In genomic region chr13:44989071-44989889, GRCh38 we compare ENCODE assay signal across 8 cellular contexts.
DNase-seq lines count a peak whose midpoint lies in the region; ATAC-seq and FAIRE-seq lines count a peak whose summit lies in the region.

Gene GPALPP1 (plus strand): TSS chr13:44989538. CDS start chr13:44989655, 117 bp downstream.
Gene NUFIP1 (minus strand): TSS chr13:44989471. CDS start chr13:44989436, 35 bp downstream.

- peak; percentile 90 for FAIRE-seq in islet of Langerhans (lab: Jason Lieb, UNC)

- ATAC-seq in GM18909 (IDR thresholded peaks at IDR 0.05; ENCODE audit: poor library complexity, unreplicated experiment) (peak; percentile 97), HG03159 (IDR thresholded peaks at IDR 0.05; ENCODE audit: unreplicated experiment) (peak; percentile 97)

- DNase-seq in AG08396 (ENCODE audit: low spot score) = peak; percentile 96
- peak; percentile 95 for DNase-seq in NCI-H226
- DNase-seq in activated CD4-positive, CD25-positive, alpha-beta regulatory T cell (lab: John Stamatoyannopoulos, UW) = peak; percentile 80 to 91 (median 83)
- peak; percentile 89 for DNase-seq in central memory CD4-positive, alpha-beta T cell
- peak; percentile 86 to 95 for DNase-seq in stimulated activated CD4-positive, alpha-beta T cell treated with anti-CD3 and anti-CD28 coated beads, Interleukin-12 subunit alpha, Interleukin-12 subunit beta, amount 100 ng/mL, for 24 hours (ENCODE audit: low read depth in 2 of 2)

Comparison
In these comparisons a context has a peak if more than half of its experiments do, and no peak if none do; other contexts are left out.
1. Peak in every context shown above with its lines: DNase-seq and ATAC-seq.